Comparison of ENCODE assay signal across 21 cellular contexts in the genomic region with DNA sequence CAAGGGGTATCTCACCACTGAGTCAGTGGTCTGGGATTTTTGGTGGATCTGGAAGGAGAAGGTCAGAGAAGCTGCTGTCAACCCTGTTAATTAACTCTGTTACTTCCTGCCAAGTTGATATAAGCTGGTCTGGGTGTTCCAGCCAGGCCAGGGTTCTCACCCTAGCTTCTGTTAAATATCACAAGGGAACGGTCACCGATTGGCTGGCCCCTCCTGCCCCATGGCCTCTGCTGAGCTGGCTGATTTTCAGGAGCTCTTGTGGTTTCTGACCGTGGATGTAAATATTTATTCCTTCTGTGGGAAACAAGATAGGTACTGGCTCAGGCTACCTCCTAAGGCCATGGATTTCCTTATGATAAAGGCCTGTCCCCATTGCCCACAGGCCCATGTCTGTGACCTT. TPM values are rescaled to one million over a fixed set of nuclear protein-coding genes. Genes with fewer than 3 reads are reported as not detected.
DNase-seq lines count a peak whose midpoint lies in the region; TF ChIP-seq lines count a peak whose summit lies in the region.
"Had no signal": no experiment of that assay in that cellular context is flagged by ENCODE, and none has a peak within 500 bp of the region (broad histone marks: within the 10 kb centered on the region; RNA-seq: fewer than 3 reads in every experiment).

No MANE protein-coding gene starts in this region.

- peaks cover 13% of the 10 kb centered on the region for H3K4me1 Mint-ChIP-seq in neural crest cell

- no peaks in the 10 kb centered on the region for H3K36me3 ChIP-seq in ascending aorta

- peaks cover 0 to 3% of the 10 kb centered on the region in 2 donors for H3K4me1 ChIP-seq in ascending aorta

- intact Hi-C loops in ascending aorta (cut with DNase I) = no loop called here

- H3K4me3 Mint-ChIP-seq in neural crest cell = peak overlapping the region; percentile 44
- H3K4me3 Mint-ChIP-seq: CD4-positive, alpha-beta memory T cell; type B pancreatic cell had no signal

- H3K9me3 Mint-ChIP-seq in neural crest cell = no peaks in the 10 kb centered on the region
- H3K9me3 Mint-ChIP-seq: type B pancreatic cell had no signal

- TF ChIP-seq CTCF in choroid plexus epithelial cell (conservative IDR thresholded peaks at IDR 0.05; ENCODE audit: low read depth, low read length) = no peak
- no peak for TF ChIP-seq CTCF in neural crest cell (conservative IDR thresholded peaks at IDR 0.05)
- no peak for TF ChIP-seq CTCF in ascending aorta (IDR thresholded peaks at IDR 0.05)

- DNase-seq in HCEC 1CT (peak; percentile 5), choroid plexus epithelial cell (ENCODE audit: low read depth) (peak; percentile 36), neural crest cell (ENCODE audit: low read depth, low spot score) (no peak), ascending aorta (ENCODE audit: low spot score in 2 of 2) (no peak), mesenteric fat pad (ENCODE audit: low spot score) (no peak)
- no peak for DNase-seq in stimulated activated CD4-positive, alpha-beta T cell treated with anti-CD3 and anti-CD28 coated beads, Interleukin-2, amount 100 ng/mL, for 24 hours
- DNase-seq: activated CD4-positive, alpha-beta T cell treated with anti-CD3 and anti-CD28 coated beads for 48 hours; activated CD8-positive, alpha-beta memory T cell treated with anti-CD3 and anti-CD28 coated beads, Interleukin-2, amount 50 U/mL, for 4 hours; activated gamma-delta T cell; GDM1; GM23248; head of caudate nucleus; KBM-7; NCI-H187 treated with DMSO at 0.1 percent for 48 hours; NCI-H2227 treated with DMSO at 0.1 percent for 48 hours; SHP77 treated with DMSO at 0.1 percent for 48 hours; small intestine; stimulated activated CD4-positive, alpha-beta T cell treated with anti-CD3 and anti-CD28 coated beads, Interleukin-4, amount 100 ng/mL, for 1 hour had no signal

- H3K9me3 ChIP-seq in ascending aorta = no peaks in the 10 kb centered on the region

- no peak overlapping the region for H3K27ac ChIP-seq in ascending aorta
- H3K27ac ChIP-seq: coronary artery, GM23248 had no signal

- no peak overlapping the region for H3K4me3 ChIP-seq in choroid plexus epithelial cell (ENCODE audit: low read depth, low read length)
- H3K4me3 ChIP-seq in ascending aorta = no peak overlapping the region
- H3K4me3 ChIP-seq: coronary artery, GM23248 had no signal

- H3K27me3 Mint-ChIP-seq in neural crest cell (ENCODE audit: low read depth) = peaks cover 23% of the 10 kb centered on the region

- H3K27me3 ChIP-seq in ascending aorta = peaks cover 4% of the 10 kb centered on the region

- peaks cover 6% of the 10 kb centered on the region for H3K36me3 Mint-ChIP-seq in neural crest cell (ENCODE audit: low read depth)
- H3K36me3 Mint-ChIP-seq: CD4-positive, alpha-beta memory T cell; type B pancreatic cell had no signal

- H3K27ac Mint-ChIP-seq in neural crest cell (ENCODE audit: unreplicated experiment) = no peak overlapping the region
- H3K27ac Mint-ChIP-seq: type B pancreatic cell had no signal

RNA-seq across cellular contexts. Expression of gene ADAMTS13, which starts 1.0 kb away (rescaled TPM):
- total RNA-seq in neural crest cell (5.8 and 6.0 TPM in 2 replicates), ascending aorta (3.5 TPM), mesenteric fat pad (0.64 TPM)

RNA-seq across cellular contexts. Expression of gene REXO4, which starts 5.4 kb away (rescaled TPM):
- total RNA-seq in neural crest cell = 34.0 and 35.4 TPM in 2 replicates
- 29.4 TPM for total RNA-seq in ascending aorta
- total RNA-seq in mesenteric fat pad = 13.1 TPM

RNA-seq across cellular contexts. Expression of gene CACFD1, which starts 36.6 kb away (rescaled TPM):
- total RNA-seq in neural crest cell (42.6 and 45.8 TPM in 2 replicates), ascending aorta (24.8 TPM), mesenteric fat pad (9.3 TPM)

RNA-seq across cellular contexts. Expression of gene STKLD1, which starts 47.0 kb away (rescaled TPM):
- total RNA-seq in neural crest cell (2.8 and 2.9 TPM in 2 replicates), ascending aorta (not detected), mesenteric fat pad (not detected)

RNA-seq across cellular contexts. Expression of gene SURF4, which starts 47.4 kb away (rescaled TPM):
- total RNA-seq in neural crest cell = 121 and 136 TPM in 2 replicates
- total RNA-seq in ascending aorta = 161 TPM
- total RNA-seq in mesenteric fat pad = 211 TPM

Comparison
In these comparisons a context has a peak if more than half of its experiments do, and no peak if none do; other contexts are left out.
1. DNase-seq: peak in HCEC 1CT (single experiment) and choroid plexus epithelial cell (single experiment); none in neural crest cell (single experiment), stimulated activated CD4-positive, alpha-beta T cell treated with anti-CD3 and anti-CD28 coated beads, Interleukin-2, amount 100 ng/mL, for 24 hours (0 of 2), ascending aorta (0 of 2) and mesenteric fat pad (single experiment).